ENCODE assay signal across 13 cellular contexts in genomic region chr5:40503438-40503837, GRCh38.
DNase-seq lines count a peak whose midpoint lies in the region; ATAC-seq and TF ChIP-seq lines count a peak whose summit lies in the region.
"Had no signal": no experiment of that assay in that cellular context is flagged by ENCODE, and none has a peak within 500 bp of the region (broad histone marks: within the 10 kb centered on the region; RNA-seq: fewer than 3 reads in every experiment).

No MANE protein-coding gene starts in this region.

- no peak for TF ChIP-seq CTCF in IMR-90 (conservative IDR thresholded peaks at IDR 0.05; ENCODE audit: low read depth, low read length)
- no peak for TF ChIP-seq CTCF in mucosa of descending colon (IDR thresholded peaks at IDR 0.05)

- 0 out of 2 replicates have a peak overlapping the region, but pooled peaks have one; percentile 37 for H3K14ac ChIP-seq in IMR-90 (replicated peaks; ENCODE audit: low read depth, low read length)

- H4K5ac ChIP-seq in IMR-90 (ENCODE audit: low read depth, low read length), result no peak overlapping the region

- no peak overlapping the region for H4K91ac ChIP-seq in IMR-90 (ENCODE audit: insufficient read depth, low read depth, low read length)

- H3K9ac ChIP-seq in IMR-90 (ENCODE audit: low read depth, low read length), result no peak overlapping the region

- no TSS peak for BruUV-seq in IMR-90 (replicated peaks; lab: Mats Ljungman, UMichigan)

- H2BK20ac ChIP-seq in IMR-90 (ENCODE audit: low read depth, low read length), result no peak overlapping the region

- H3K9me3 ChIP-seq in IMR-90 (ENCODE audit: control insufficient read depth, insufficient read depth, low read length) (no peaks in the 10 kb centered on the region), mucosa of descending colon (no peaks in the 10 kb centered on the region)

- H3K4ac ChIP-seq in IMR-90 (ENCODE audit: low read depth, low read length), result 0 out of 2 replicates have a peak overlapping the region, but pooled peaks have one; percentile 20

- in situ Hi-C loops in IMR-90 (cut with MboI; ENCODE audit: low sequenced_read_pairs), result no loop called here

- no peak overlapping the region for H2AFZ ChIP-seq in IMR-90 (replicated peaks; ENCODE audit: low read length, poor library complexity)

- no peaks in the 10 kb centered on the region for H3K79me1 ChIP-seq in IMR-90 (ENCODE audit: low read depth in 1 of 2, low read length in 2 of 2)

- no peak overlapping the region for H3K18ac ChIP-seq in IMR-90 (ENCODE audit: low read depth, low read length)

- H2AK5ac ChIP-seq in IMR-90 (ENCODE audit: low read depth, low read length), result no peak overlapping the region

- no peak for TF ChIP-seq RAD21 in IMR-90 (IDR thresholded peaks at IDR 0.05; ENCODE audit: low read length)

- H2BK120ac ChIP-seq in IMR-90 (ENCODE audit: low read depth, low read length), result no peak overlapping the region; the same call in 1 of the 2 replicates

- no peak for TF ChIP-seq POLR2A in IMR-90 (IDR thresholded peaks at IDR 0.05; ENCODE audit: low read depth, low read length)

- H3K27ac ChIP-seq in IMR-90 (ENCODE audit: insufficient read depth, low read length), result no peak overlapping the region
- H3K27ac ChIP-seq: cardiac muscle cell had no signal

- DNase-seq in NOMO-1 treated with DMSO at 0.1 percent for 48 hours (lab: John Stamatoyannopoulos, UW; ENCODE audit: unreplicated experiment) (peak; percentile 23), NOMO-1 treated with dmso at 0.1 percent for 144 hours (lab: John Stamatoyannopoulos, UW; ENCODE audit: unreplicated experiment) (no peak), IMR-90 (peak; percentile 56), mucosa of descending colon (peak in 1 of 3 donors; percentile 24), SKM-1 treated with dmso at 0.1 percent for 144 hours (lab: John Stamatoyannopoulos, UW; ENCODE audit: unreplicated experiment) (no peak), NCI-H2081 (lab: John Stamatoyannopoulos, UW) (no peak), HEK293T (ENCODE audit: extremely low spot score) (no peak)
- peak; percentile 4 for DNase-seq in activated CD4-positive, alpha-beta T cell treated with anti-CD3 and anti-CD28 coated beads, Interleukin-2, amount 50 U/mL, for 1 hour
- DNase-seq: 8988T, NCI-H2081 treated with DMSO at 0.1 percent for 48 hours, SHP77 treated with DMSO at 0.1 percent for 48 hours had no signal

- no peak overlapping the region for H3K56ac ChIP-seq in IMR-90 (ENCODE audit: extremely low read depth, insufficient read depth, low read length)

- H3K4me1 ChIP-seq in IMR-90 (ENCODE audit: control insufficient read depth, insufficient read depth, low read length) (peaks cover 2% of the 10 kb centered on the region; the same call in 1 of the 2 replicates), mucosa of descending colon (ENCODE audit: low read depth) (no peaks in the 10 kb centered on the region)

- H4K20me1 ChIP-seq in IMR-90 (ENCODE audit: insufficient read depth, low read length), result no peaks in the 10 kb centered on the region

- no peak overlapping the region for H2BK15ac ChIP-seq in IMR-90 (ENCODE audit: low read depth, low read length)

- dilution Hi-C loops in IMR-90 (cut with HindIII; ENCODE audit: low sequenced_read_pairs, unreplicated experiment), result no loop called here

- no CpG with 5 or more reads among the region's 2 CpGs for WGBS in IMR-90 (ENCODE audit: extremely low coverage in 2 of 2, insufficient read length in 1 of 2), 2 experiments

- no peak overlapping the region for H2AK9ac ChIP-seq in IMR-90 (replicated peaks; ENCODE audit: low read depth, low read length, poor library complexity)

- no peaks in the 10 kb centered on the region for H3K9me1 ChIP-seq in IMR-90 (ENCODE audit: insufficient read depth, low read length)

- POLR2A ChIA-PET in IMR-90 (lab: Charles Lee; ENCODE audit: unreplicated experiment), result no interaction called here
- POLR2A ChIA-PET in HEK293T (lab: Yijun Ruan, JAX), result no interaction called here

- H4K8ac ChIP-seq in IMR-90 (ENCODE audit: low read depth in 2 of 2, low read length in 2 of 2), result no peak overlapping the region

- no peak for ATAC-seq in IMR-90 (ENCODE audit: low read depth)
- peak; percentile 79 for ATAC-seq in mucosa of descending colon
- ATAC-seq: left lobe of liver had no signal

- peak overlapping the region; percentile 31; the same call in 1 of the 2 replicates for H3K4me2 ChIP-seq in IMR-90 (ENCODE audit: low read depth, low read length)

- H3K27me3 ChIP-seq in IMR-90 (ENCODE audit: control insufficient read depth, insufficient read depth, low read length), result no peaks in the 10 kb centered on the region

- CTCF ChIA-PET in IMR-90 (lab: Yijun Ruan, JAX), result no interaction called here
- CTCF ChIA-PET in HEK293T (lab: Yijun Ruan, JAX), result no interaction called here

- H3K23ac ChIP-seq in IMR-90 (ENCODE audit: low read depth, low read length), result no peak overlapping the region

- intact Hi-C loops in IMR-90 (cut with micrococcal nuclease) (loop anchor here (10.0 kb wide), 1 partner anchor 789 kb away; no protein-coding TSS in a partner anchor), mucosa of descending colon (cut with DNase I, micrococcal nuclease) (no loop called here)

- H3K4me3 ChIP-seq in IMR-90 (ENCODE audit: insufficient read depth, low read depth, low read length) (no peak overlapping the region), mucosa of descending colon (no peak overlapping the region)
- H3K4me3 ChIP-seq: cardiac muscle cell had no signal

- H3K36me3 ChIP-seq in IMR-90 (ENCODE audit: control insufficient read depth, insufficient read depth, low read length), result no peaks in the 10 kb centered on the region
- no peaks in the 10 kb centered on the region for H3K36me3 ChIP-seq in mucosa of descending colon (ENCODE audit: low read depth)
- H3K36me3 ChIP-seq: cardiac muscle cell had no signal

- no peak overlapping the region for H2BK5ac ChIP-seq in IMR-90 (ENCODE audit: low read depth, low read length, poor library complexity, severe bottlenecking)

TF ChIP-seq in IMR-90, 13 proteins besides CTCF, POLR2A, EP300 and RAD21:
- TF ChIP-seq BHLHE40 (IDR thresholded peaks at IDR 0.05; ENCODE audit: low read depth, low read length), result 0 out of 2 replicates have a peak, but pooled peaks have one; percentile 21
- no peak for TF ChIP-seq MXI1 (IDR thresholded peaks at IDR 0.05; ENCODE audit: borderline replicate concordance, low read depth, low read length)
TF ChIP-seq in IMR-90: peak in this region for 1.

TF ChIP-seq in HEK293T, 16 proteins besides CTCF, POLR2A, EP300 and RAD21:
- TF ChIP-seq HDGF (IDR thresholded peaks at IDR 0.05; ENCODE audit: borderline replicate concordance) (no peak), NFRKB (IDR thresholded peaks at IDR 0.05) (no peak), SP1 (IDR thresholded peaks at IDR 0.05) (no peak), SUZ12 (IDR thresholded peaks at IDR 0.05) (no peak), FOXA1 (IDR thresholded peaks at IDR 0.05) (no peak), L3MBTL2 (conservative IDR thresholded peaks at IDR 0.05) (no peak), LEF1 (IDR thresholded peaks at IDR 0.05; ENCODE audit: borderline replicate concordance) (no peak), ELF4 (IDR thresholded peaks at IDR 0.05) (no peak), TARDBP (IDR thresholded peaks at IDR 0.05) (no peak), PKNOX1 (IDR thresholded peaks at IDR 0.05) (no peak), BHLHE40 (IDR thresholded peaks at IDR 0.05; ENCODE audit: borderline replicate concordance) (no peak), FOXM1 (IDR thresholded peaks at IDR 0.05; ENCODE audit: borderline replicate concordance) (no peak), ZNF384 (IDR thresholded peaks at IDR 0.05) (no peak), FOXK2 (IDR thresholded peaks at IDR 0.05) (no peak)

Comparison
In these comparisons a context has a peak if more than half of its experiments do, and no peak if none do; other contexts are left out.
1. DNase-seq: peak in NOMO-1 treated with DMSO at 0.1 percent for 48 hours (single experiment), IMR-90 (single experiment) and activated CD4-positive, alpha-beta T cell treated with anti-CD3 and anti-CD28 coated beads, Interleukin-2, amount 50 U/mL, for 1 hour (single experiment); none in NOMO-1 treated with dmso at 0.1 percent for 144 hours (single experiment), SKM-1 treated with dmso at 0.1 percent for 144 hours (single experiment), NCI-H2081 (0 of 2) and HEK293T (single experiment).